ENCODE assay signal across 2 cellular contexts in genomic region chr12:17283563-17283962, GRCh38.
TF ChIP-seq lines count a peak whose summit lies in the region.

No MANE protein-coding gene starts in this region.

TF ChIP-seq in GM23338, 12 proteins besides CTCF, POLR2A, EP300 and RAD21 (continued from another document):
- no peak for TF ChIP-seq ZNF462 (CRISPR knock-in tag; IDR thresholded peaks at IDR 0.05)
- TF ChIP-seq EZH2 (IDR thresholded peaks at IDR 0.05; ENCODE audit: low read depth, unreplicated experiment): no peak

TF ChIP-seq in H1, 55 proteins besides CTCF, POLR2A, EP300 and RAD21 (continued from another document):
- TF ChIP-seq ATF2 (IDR thresholded peaks at IDR 0.05; ENCODE audit: low read length): no peak
